1 cellular context compared by ENCODE assay signal in genomic region chr5:157469073-157469472, GRCh38.
TF ChIP-seq lines count a peak whose summit lies in the region.

No MANE protein-coding gene starts in this region.

TF ChIP-seq in H1, 55 proteins besides CTCF, POLR2A, EP300 and RAD21 (continued from another document):
- TF ChIP-seq KDM1A (IDR thresholded peaks at IDR 0.05; ENCODE audit: borderline replicate concordance, low read length), result peak; percentile 87; the same call in 1 of the 2 replicates
TF ChIP-seq in H1: peak in this region for 1.
